18 cellular contexts compared by ENCODE assay signal in the genomic region with DNA sequence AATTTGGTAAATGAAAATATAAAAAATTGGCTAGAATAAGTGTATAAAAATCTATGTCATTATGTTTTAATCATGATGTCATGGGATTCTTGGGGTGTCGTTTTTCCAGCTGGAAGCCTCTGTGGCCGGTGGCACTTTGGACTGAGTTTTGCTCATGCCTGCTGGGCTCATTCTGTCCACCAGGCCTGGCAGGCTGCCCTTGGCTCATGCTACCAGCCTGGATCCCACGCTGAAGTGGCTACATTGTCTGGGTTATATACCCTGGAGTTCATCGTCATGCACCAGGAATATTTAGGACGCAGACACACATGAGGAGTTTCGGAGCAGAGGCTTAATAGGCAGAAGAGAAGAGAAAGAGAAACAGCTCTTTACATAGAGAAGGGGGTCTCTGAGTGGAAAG.
"Had no signal": no experiment of that assay in that cellular context is flagged by ENCODE, and none has a peak within 500 bp of the region (broad histone marks: within the 10 kb centered on the region; RNA-seq: fewer than 3 reads in every experiment).

No MANE protein-coding gene starts in this region.

- H3K27ac ChIP-seq: epithelial cell of prostate, esophagus muscularis mucosa, gastroesophageal sphincter, neural progenitor cell, pancreas, suprapubic skin, tibial nerve, upper lobe of right lung, vagina had no signal

- H3K9me3 ChIP-seq: pancreas, upper lobe of right lung, vagina had no signal

- DNase-seq: effector memory CD8-positive, alpha-beta T cell; glutamatergic neuron; mammary epithelial cell; natural killer cell; pancreas; right cardiac atrium; stimulated activated CD4-positive, alpha-beta T cell treated with anti-CD3 and anti-CD28 coated beads, Interleukin-4, amount 100 ng/mL, for 1 hour; stimulated activated CD8-positive, alpha-beta memory T cell treated with anti-CD3 and anti-CD28 coated beads, Interleukin-4, amount 100 ng/mL, for 48 hours; stimulated activated naive CD8-positive, alpha-beta T cell treated with anti-CD3 and anti-CD28 coated beads, Interleukin-15, Interleukin-2, amounts not matched to agents 100 U/mL and 50 U/mL, for 24 hours; upper lobe of right lung had no signal

- H3K4me3 ChIP-seq: esophagus muscularis mucosa, gastroesophageal sphincter, neural progenitor cell, pancreas, smooth muscle cell, suprapubic skin, tibial nerve, upper lobe of right lung, vagina had no signal

- H3K4me1 ChIP-seq: esophagus muscularis mucosa, gastroesophageal sphincter, pancreas, suprapubic skin, tibial nerve, upper lobe of right lung, vagina had no signal

- H3K36me3 ChIP-seq: esophagus muscularis mucosa, gastroesophageal sphincter, neural progenitor cell, pancreas, suprapubic skin, tibial nerve, upper lobe of right lung, vagina had no signal

- H3K27me3 ChIP-seq: esophagus muscularis mucosa, gastroesophageal sphincter, neural progenitor cell, pancreas, suprapubic skin, tibial nerve, upper lobe of right lung, vagina had no signal
